Comparison of ENCODE assay signal across 25 cellular contexts in genomic region chr9:135618866-135619598, GRCh38. TPM values are rescaled to one million over a fixed set of nuclear protein-coding genes. Genes with fewer than 3 reads are reported as not detected.
"Had no signal": no experiment of that assay in that cellular context is flagged by ENCODE, and none has a peak within 500 bp of the region (broad histone marks: within the 10 kb centered on the region; RNA-seq: fewer than 3 reads in every experiment).

No MANE protein-coding gene starts in this region.

- H3K9me3 ChIP-seq: pancreas, right lobe of liver, upper lobe of left lung, uterus had no signal

- DNase-seq: cerebellar nuclear complex; dermis blood vessel endothelial cell; endodermal cell; erythroblast; foreskin melanocyte; mammary epithelial cell; naive thymus-derived CD4-positive, alpha-beta T cell; right lobe of liver; stimulated activated CD4-positive, alpha-beta T cell treated with anti-CD3 and anti-CD28 coated beads, Interleukin-4, amount 100 ng/mL, for 1 hour; stimulated activated CD8-positive, alpha-beta memory T cell treated with anti-CD3 and anti-CD28 coated beads, Interleukin-4, amount 100 ng/mL, for 48 hours; stimulated activated naive CD8-positive, alpha-beta T cell treated with anti-CD3 and anti-CD28 coated beads, Interleukin-15, amount 100 ng/mL, for 72 hours; uterus had no signal

- H3K79me2 ChIP-seq: hepatocyte had no signal

- H3K4me1 Mint-ChIP-seq: endodermal cell; naive thymus-derived CD4-positive, alpha-beta T cell; stimulated activated effector memory CD8-positive, alpha-beta T cell treated with anti-CD3 and anti-CD28 coated beads, Interleukin-12 subunit alpha, Interleukin-12 subunit beta, amount 100 ng/mL, for 72 hours; stimulated activated naive CD8-positive, alpha-beta T cell treated with anti-CD3 and anti-CD28 coated beads, Interleukin-15, amount 100 ng/mL, for 72 hours had no signal

- H3K4me3 Mint-ChIP-seq: endodermal cell; naive thymus-derived CD4-positive, alpha-beta T cell; stimulated activated effector memory CD8-positive, alpha-beta T cell treated with anti-CD3 and anti-CD28 coated beads, Interleukin-12 subunit alpha, Interleukin-12 subunit beta, amount 100 ng/mL, for 72 hours; stimulated activated naive CD8-positive, alpha-beta T cell treated with anti-CD3 and anti-CD28 coated beads, Interleukin-15, amount 100 ng/mL, for 72 hours had no signal

- H3K4me1 ChIP-seq: pancreas, right lobe of liver, upper lobe of left lung, uterus had no signal

- ATAC-seq: naive thymus-derived CD4-positive, alpha-beta T cell; pancreas; right lobe of liver; stimulated activated naive CD8-positive, alpha-beta T cell treated with anti-CD3 and anti-CD28 coated beads, Interleukin-15, amount 100 ng/mL, for 72 hours had no signal

- H3K27me3 ChIP-seq: pancreas, right lobe of liver, upper lobe of left lung, uterus had no signal

- H3K36me3 Mint-ChIP-seq: naive thymus-derived CD4-positive, alpha-beta T cell; stimulated activated effector memory CD8-positive, alpha-beta T cell treated with anti-CD3 and anti-CD28 coated beads, Interleukin-12 subunit alpha, Interleukin-12 subunit beta, amount 100 ng/mL, for 72 hours had no signal

- H3K27ac Mint-ChIP-seq: endodermal cell; naive thymus-derived CD4-positive, alpha-beta T cell; progenitor cell of endocrine pancreas; stimulated activated effector memory CD8-positive, alpha-beta T cell treated with anti-CD3 and anti-CD28 coated beads, Interleukin-12 subunit alpha, Interleukin-12 subunit beta, amount 100 ng/mL, for 72 hours had no signal

- H3K4me2 ChIP-seq: hepatocyte had no signal

- H3K36me3 ChIP-seq: pancreas, right lobe of liver, upper lobe of left lung, uterus had no signal

- H3K27ac ChIP-seq: hepatocyte, pancreas, right lobe of liver, upper lobe of left lung, uterus had no signal

- H2AFZ ChIP-seq: hepatocyte had no signal

- H3K4me3 ChIP-seq: hepatocyte, pancreas, right lobe of liver, upper lobe of left lung, uterus had no signal

- H3K9me3 Mint-ChIP-seq: endodermal cell; stimulated activated effector memory CD8-positive, alpha-beta T cell treated with anti-CD3 and anti-CD28 coated beads, Interleukin-12 subunit alpha, Interleukin-12 subunit beta, amount 100 ng/mL, for 72 hours; stimulated activated naive CD8-positive, alpha-beta T cell treated with anti-CD3 and anti-CD28 coated beads, Interleukin-15, amount 100 ng/mL, for 72 hours had no signal

RNA-seq across cellular contexts. Expression of gene GLT6D1, which starts 20.3 kb away (rescaled TPM):
- total RNA-seq: dermis blood vessel endothelial cell; endothelial cell of umbilical vein; kidney epithelial cell; lower leg skin; mammary epithelial cell; mesenteric fat pad; mononuclear cell; naive thymus-derived CD4-positive, alpha-beta T cell; pancreas; progenitor cell of endocrine pancreas; right lobe of liver; subcutaneous adipose tissue; upper lobe of left lung; uterus had no signal
- polyA plus RNA-seq: endothelial cell of umbilical vein; hepatocyte; mammary epithelial cell; naive thymus-derived CD4-positive, alpha-beta T cell; neural cell had no signal

RNA-seq across cellular contexts. Expression of gene LCN9, which starts 44.1 kb away (rescaled TPM):
- total RNA-seq: dermis blood vessel endothelial cell; endothelial cell of umbilical vein; kidney epithelial cell; lower leg skin; mammary epithelial cell; mesenteric fat pad; mononuclear cell; naive thymus-derived CD4-positive, alpha-beta T cell; pancreas; right lobe of liver; subcutaneous adipose tissue; upper lobe of left lung; uterus had no signal
- polyA plus RNA-seq: endothelial cell of umbilical vein; mammary epithelial cell; naive thymus-derived CD4-positive, alpha-beta T cell; pancreas; thymus had no signal

RNA-seq across cellular contexts. Expression of gene PAEP, which starts 57.5 kb away (rescaled TPM):
- total RNA-seq: dermis blood vessel endothelial cell; endodermal cell; endothelial cell of umbilical vein; hepatocyte; kidney epithelial cell; mammary epithelial cell; mesenteric fat pad; mononuclear cell; naive thymus-derived CD4-positive, alpha-beta T cell; pancreas; progenitor cell of endocrine pancreas; right lobe of liver; subcutaneous adipose tissue; uterus had no signal
- polyA plus RNA-seq: endothelial cell of umbilical vein; hepatocyte; mammary epithelial cell; naive thymus-derived CD4-positive, alpha-beta T cell; neural cell; pancreas had no signal
